ENCODE assay signal across 30 cellular contexts in the genomic region with DNA sequence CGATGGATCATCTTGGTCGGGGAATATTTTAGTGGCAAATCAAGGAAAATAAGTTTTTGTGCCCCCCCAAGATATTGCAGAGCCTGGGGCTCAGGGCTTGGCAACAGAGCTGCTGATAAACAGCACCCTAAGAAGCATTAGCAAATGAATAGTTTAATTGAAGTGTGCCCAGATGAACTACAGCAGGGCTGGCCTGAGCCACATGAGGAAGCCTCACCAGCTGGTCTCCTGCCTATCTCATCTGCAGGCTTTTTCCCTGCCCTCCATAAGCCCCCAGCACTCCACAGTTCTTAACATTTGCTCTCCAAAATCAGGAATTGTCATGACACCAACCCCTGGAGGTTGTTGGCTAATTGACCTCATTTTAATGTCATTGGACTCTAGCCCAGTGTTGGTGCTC.
"Had no signal": no experiment of that assay in that cellular context is flagged by ENCODE, and none has a peak within 500 bp of the region (broad histone marks: within the 10 kb centered on the region; RNA-seq: fewer than 3 reads in every experiment).

No MANE protein-coding gene starts in this region.

- H3K36me3 Mint-ChIP-seq: activated CD4-positive, alpha-beta memory T cell treated with anti-CD3 and anti-CD28 coated beads for 36 hours; activated CD8-positive, alpha-beta memory T cell treated with anti-CD3 and anti-CD28 coated beads, Interleukin-2, amount 10 ng/mL, durations not matched to agents 7 days and 5 days; activated naive CD4-positive, alpha-beta T cell treated with anti-CD3 and anti-CD28 coated beads, Interleukin-2, amount 10 ng/mL, durations not matched to agents 7 days and 5 days; activated naive CD4-positive, alpha-beta T cell treated with anti-CD3 and anti-CD28 coated beads, Interleukin-2, amount 50 U/mL, for 72 hours; activated naive CD8-positive, alpha-beta T cell treated with anti-CD3 and anti-CD28 coated beads, Interleukin-2, amount 10 ng/mL, durations not matched to agents 7 days and 5 days had no signal

- ATAC-seq: activated CD4-positive, CD25-positive, alpha-beta regulatory T cell treated with anti-CD3 and anti-CD28 coated beads, Interleukin-2, amount 50 U/mL, for 24 hours; activated CD8-positive, alpha-beta memory T cell treated with anti-CD3 and anti-CD28 coated beads, Interleukin-2, amount 10 ng/mL, durations not matched to agents 7 days and 5 days; activated CD8-positive, alpha-beta T cell treated with anti-CD3 and anti-CD28 coated beads, Interleukin-2, amount 10 ng/mL, durations not matched to agents 7 days and 5 days; activated naive CD4-positive, alpha-beta T cell treated with anti-CD3 and anti-CD28 coated beads, Interleukin-2, amount 50 U/mL, for 72 hours; effector memory CD8-positive, alpha-beta T cell; gastroesophageal sphincter had no signal

- H3K27ac Mint-ChIP-seq: activated B cell treated with CpG ODN at 0.5 μM for 24 hours; activated CD4-positive, alpha-beta memory T cell treated with anti-CD3 and anti-CD28 coated beads for 36 hours; activated CD8-positive, alpha-beta memory T cell treated with anti-CD3 and anti-CD28 coated beads, Interleukin-2, amount 10 ng/mL, durations not matched to agents 7 days and 5 days; activated CD8-positive, alpha-beta T cell treated with anti-CD3 and anti-CD28 coated beads, Interleukin-2, amount 10 ng/mL, durations not matched to agents 7 days and 5 days; activated naive CD4-positive, alpha-beta T cell treated with anti-CD3 and anti-CD28 coated beads, Interleukin-2, amount 10 ng/mL, durations not matched to agents 7 days and 5 days; activated naive CD4-positive, alpha-beta T cell treated with anti-CD3 and anti-CD28 coated beads, Interleukin-2, amount 50 U/mL, for 72 hours; activated naive CD8-positive, alpha-beta T cell treated with anti-CD3 and anti-CD28 coated beads, Interleukin-2, amount 10 ng/mL, durations not matched to agents 7 days and 5 days; activated T-helper 1 cell treated with anti-CD3 and anti-CD28 coated beads, Interleukin-12 subunit alpha, Interleukin-12 subunit beta, Interleukin-2, Interleukin-4 antibody, amounts not matched to agents 30 ng/mL and 10 ng/mL and 1 ng/mL, durations not matched to agents 14 hours and 24 hours and 36 hours; effector memory CD8-positive, alpha-beta T cell had no signal

- FAIRE-seq: endometrium, endothelial cell of umbilical vein had no signal

- H3K4me1 ChIP-seq: ascending aorta, gastroesophageal sphincter had no signal

- H3K4me3 Mint-ChIP-seq: activated B cell treated with CpG ODN at 0.5 μM for 24 hours; activated CD4-positive, alpha-beta memory T cell treated with anti-CD3 and anti-CD28 coated beads for 36 hours; activated CD8-positive, alpha-beta memory T cell treated with anti-CD3 and anti-CD28 coated beads, Interleukin-2, amount 10 ng/mL, durations not matched to agents 7 days and 5 days; activated CD8-positive, alpha-beta T cell treated with anti-CD3 and anti-CD28 coated beads, Interleukin-2, amount 10 ng/mL, durations not matched to agents 7 days and 5 days; activated naive CD4-positive, alpha-beta T cell treated with anti-CD3 and anti-CD28 coated beads, Interleukin-2, amount 10 ng/mL, durations not matched to agents 7 days and 5 days; activated naive CD8-positive, alpha-beta T cell treated with anti-CD3 and anti-CD28 coated beads, Interleukin-2, amount 10 ng/mL, durations not matched to agents 7 days and 5 days; activated T-helper 1 cell treated with anti-CD3 and anti-CD28 coated beads, Interleukin-12 subunit alpha, Interleukin-12 subunit beta, Interleukin-2, Interleukin-4 antibody, amounts not matched to agents 30 ng/mL and 10 ng/mL and 1 ng/mL, durations not matched to agents 14 hours and 24 hours and 36 hours; central memory CD8-positive, alpha-beta T cell; effector memory CD8-positive, alpha-beta T cell had no signal

- H3K9me3 Mint-ChIP-seq: activated CD4-positive, alpha-beta memory T cell treated with anti-CD3 and anti-CD28 coated beads for 36 hours; activated naive CD4-positive, alpha-beta T cell treated with anti-CD3 and anti-CD28 coated beads, Interleukin-2, amount 10 ng/mL, durations not matched to agents 7 days and 5 days; activated naive CD4-positive, alpha-beta T cell treated with anti-CD3 and anti-CD28 coated beads, Interleukin-2, amount 50 U/mL, for 72 hours; activated naive CD8-positive, alpha-beta T cell treated with anti-CD3 and anti-CD28 coated beads, Interleukin-2, amount 10 ng/mL, durations not matched to agents 7 days and 5 days; activated T-helper 1 cell treated with anti-CD3 and anti-CD28 coated beads, Interleukin-12 subunit alpha, Interleukin-12 subunit beta, Interleukin-2, Interleukin-4 antibody, amounts not matched to agents 30 ng/mL and 10 ng/mL and 1 ng/mL, durations not matched to agents 14 hours and 24 hours and 36 hours; central memory CD8-positive, alpha-beta T cell; effector memory CD8-positive, alpha-beta T cell had no signal

- H3K9me3 ChIP-seq: ascending aorta, esophagus squamous epithelium, gastroesophageal sphincter had no signal

- H3K4me1 Mint-ChIP-seq: activated CD8-positive, alpha-beta memory T cell treated with anti-CD3 and anti-CD28 coated beads, Interleukin-2, amount 10 ng/mL, durations not matched to agents 7 days and 5 days; activated naive CD4-positive, alpha-beta T cell treated with anti-CD3 and anti-CD28 coated beads, Interleukin-2, amount 10 ng/mL, durations not matched to agents 7 days and 5 days; activated naive CD8-positive, alpha-beta T cell treated with anti-CD3 and anti-CD28 coated beads, Interleukin-2, amount 10 ng/mL, durations not matched to agents 7 days and 5 days; central memory CD8-positive, alpha-beta T cell had no signal

- DNase-seq: activated B cell treated with CpG ODN at 0.5 μM for 24 hours; activated CD4-positive, alpha-beta memory T cell treated with anti-CD3 and anti-CD28 coated beads for 36 hours; activated CD4-positive, alpha-beta T cell treated with anti-CD3 and anti-CD28 coated beads for 48 hours; activated CD8-positive, alpha-beta memory T cell treated with anti-CD3 and anti-CD28 coated beads, Interleukin-2, amount 10 ng/mL, durations not matched to agents 7 days and 5 days; activated CD8-positive, alpha-beta memory T cell treated with anti-CD3 and anti-CD28 coated beads, Interleukin-2, amount 50 U/mL, for 4 hours; activated CD8-positive, alpha-beta T cell treated with anti-CD3 and anti-CD28 coated beads, Interleukin-2, amount 10 ng/mL, durations not matched to agents 7 days and 5 days; activated gamma-delta T cell; activated naive CD4-positive, alpha-beta T cell; activated naive CD4-positive, alpha-beta T cell treated with anti-CD3 and anti-CD28 coated beads, Interleukin-2, amount 10 ng/mL, durations not matched to agents 7 days and 5 days; activated naive CD8-positive, alpha-beta T cell treated with anti-CD3 and anti-CD28 coated beads, Interleukin-2, amount 10 ng/mL, durations not matched to agents 7 days and 5 days; activated T-cell treated with anti-CD3 and anti-CD28 coated beads, Interleukin-2, amount 50 U/mL, for 1 hour; activated T-cell treated with anti-CD3 and anti-CD28 coated beads, Interleukin-2, amount 50 U/mL, for 48 hours; brain microvascular endothelial cell; cortex of kidney; dermis blood vessel endothelial cell; effector CD4-positive, alpha-beta T cell; effector memory CD8-positive, alpha-beta T cell; esophagus squamous epithelium; foreskin melanocyte; head of caudate nucleus; T-helper 2 cell had no signal

- H3K27ac ChIP-seq: ascending aorta, brain microvascular endothelial cell, epithelial cell of prostate, esophagus squamous epithelium, gastroesophageal sphincter had no signal

- H3K36me3 ChIP-seq: ascending aorta, brain microvascular endothelial cell, esophagus squamous epithelium, gastroesophageal sphincter had no signal

- H3K27me3 ChIP-seq: ascending aorta, brain microvascular endothelial cell, esophagus squamous epithelium had no signal

- H3K27me3 Mint-ChIP-seq: activated CD8-positive, alpha-beta memory T cell treated with anti-CD3 and anti-CD28 coated beads, Interleukin-2, amount 10 ng/mL, durations not matched to agents 7 days and 5 days; activated naive CD8-positive, alpha-beta T cell treated with anti-CD3 and anti-CD28 coated beads, Interleukin-2, amount 10 ng/mL, durations not matched to agents 7 days and 5 days had no signal

- H3K4me3 ChIP-seq: ascending aorta, esophagus squamous epithelium, gastroesophageal sphincter had no signal
